ENCODE assay signal across 1 cellular context in the genomic region with DNA sequence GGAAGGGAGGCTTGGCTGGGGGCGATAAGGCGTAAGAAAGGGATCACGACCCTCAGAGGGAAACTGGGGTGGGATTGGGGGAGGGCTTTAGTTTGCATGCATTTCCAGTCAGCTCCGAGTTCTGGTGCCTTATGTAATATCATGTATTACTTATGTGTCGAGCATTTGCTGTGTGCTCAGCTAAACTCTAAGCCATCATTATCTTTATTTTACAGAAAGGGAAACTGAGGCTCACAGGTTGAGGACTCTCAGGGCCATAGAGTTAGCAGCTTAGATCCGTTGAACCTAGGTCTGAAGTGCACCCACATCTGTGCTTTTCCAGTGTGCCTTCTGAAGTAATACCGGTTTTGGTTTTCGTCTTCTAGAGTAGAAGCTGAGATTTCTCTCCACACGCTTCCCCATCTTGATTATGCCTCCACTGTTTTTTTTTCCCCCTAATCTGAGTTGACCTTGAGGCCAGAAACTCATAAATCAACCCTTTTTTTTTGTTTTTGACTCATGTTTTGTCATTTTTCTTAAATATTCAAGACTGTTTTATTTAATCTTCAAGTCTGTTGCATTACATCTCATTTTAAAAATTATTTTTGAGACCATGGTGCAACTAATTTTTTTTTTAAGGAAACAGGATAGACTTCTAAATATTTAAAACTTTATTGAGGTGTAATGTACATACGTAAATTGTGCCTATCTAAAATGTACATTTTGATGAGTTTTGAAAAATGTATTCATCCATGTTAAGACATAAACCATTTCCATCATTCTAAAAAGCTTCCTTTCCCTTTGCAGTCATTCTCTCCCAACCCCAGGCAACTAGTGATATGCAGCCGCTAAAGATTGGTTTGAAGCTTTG.
TF ChIP-seq lines count a peak whose summit lies in the region.

No MANE protein-coding gene starts in this region.

TF ChIP-seq in HCT116, 20 proteins besides CTCF, POLR2A, EP300 and RAD21 (continued from another document):
- no peak for TF ChIP-seq EZH2phosphoT487 (IDR thresholded peaks at IDR 0.05; ENCODE audit: borderline replicate concordance)
- TF ChIP-seq, protein P1, sequence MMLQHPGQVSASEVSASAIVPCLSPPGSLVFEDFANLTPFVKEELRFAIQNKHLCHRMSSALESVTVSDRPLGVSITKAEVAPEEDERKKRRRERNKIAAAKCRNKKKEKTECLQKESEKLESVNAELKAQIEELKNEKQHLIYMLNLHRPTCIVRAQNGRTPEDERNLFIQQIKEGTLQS (IDR thresholded peaks at IDR 0.05): no peak
- TF ChIP-seq EGR1 (IDR thresholded peaks at IDR 0.05; ENCODE audit: low read depth): no peak
